10 cellular contexts compared by ENCODE assay signal in genomic region chrX:2829469-2830246, GRCh38. TPM values are rescaled to one million over a fixed set of nuclear protein-coding genes. Genes with fewer than 3 reads are reported as not detected.
DNase-seq lines count a peak whose midpoint lies in the region; ATAC-seq and TF ChIP-seq lines count a peak whose summit lies in the region.
"Had no signal": no experiment of that assay in that cellular context is flagged by ENCODE, and none has a peak within 500 bp of the region (broad histone marks: within the 10 kb centered on the region; RNA-seq: fewer than 3 reads in every experiment).

No MANE protein-coding gene starts in this region.

- DNase-seq in Caco-2 = no peak
- peak in 1 of 2 donors; percentile 55 for DNase-seq in ascending aorta (ENCODE audit: low spot score in 2 of 2)
- no peak for DNase-seq in skeletal muscle cell (ENCODE audit: low read depth)
- no peak for DNase-seq in HEK293T (ENCODE audit: extremely low spot score)
- DNase-seq in NCI-H1092 (lab: John Stamatoyannopoulos, UW) = no peak
- no peak for DNase-seq in activated CD4-positive, alpha-beta T cell treated with anti-CD3 and anti-CD28 coated beads for 4 hours
- DNase-seq: DMS79, Right ventricle myocardium superior had no signal

- no peaks in the 10 kb centered on the region for H3K27me3 Mint-ChIP-seq in Caco-2 (ENCODE audit: insufficient read depth, unreplicated experiment)

- no peak for ATAC-seq in GM19397 (IDR thresholded peaks at IDR 0.05; ENCODE audit: unreplicated experiment)

- CTCF ChIA-PET in Caco-2 (lab: Charles Lee) = no interaction called here
- CTCF ChIA-PET in HEK293T (lab: Yijun Ruan, JAX) = interaction anchor here (1.0 kb wide), 1 partner anchor 10 kb away, joined by 4 read pairs; no protein-coding TSS in a partner anchor

- TF ChIP-seq CTCF in Caco-2 (IDR thresholded peaks at IDR 0.05; ENCODE audit: insufficient read depth in 1 of 2, low read depth in 1 of 2, low read length in 1 of 2, severe bottlenecking in 1 of 2, unreplicated experiment in 1 of 2) (no peak), ascending aorta (IDR thresholded peaks at IDR 0.05) (no peak)

- H3K4me3 ChIP-seq in Caco-2 (ENCODE audit: low read depth, low read length) (peak overlapping the region; percentile 68), ascending aorta (peak overlapping the region; percentile 48 to 67), iPS-20b (ENCODE audit: low read length) (peak overlapping the region; percentile 58; the same call in 1 of the 2 replicates), skeletal muscle cell (ENCODE audit: low read depth, low read length) (peak overlapping the region; percentile 39)

- H3K4me1 Mint-ChIP-seq in Caco-2 (ENCODE audit: low read depth, unreplicated experiment) = no peaks in the 10 kb centered on the region

- intact Hi-C loops in Caco-2 (cut with micrococcal nuclease; ENCODE audit: unreplicated experiment) = no loop called here
- intact Hi-C loops in ascending aorta (cut with DNase I) = no loop called here

- no TSS peak for BruUV-seq in Caco-2 (replicated peaks; lab: Mats Ljungman, UMichigan)

- H3K4me3 Mint-ChIP-seq in Caco-2 (ENCODE audit: unreplicated experiment) = peak overlapping the region; percentile 60

- H3K9me3 ChIP-seq in Caco-2 = no peaks in the 10 kb centered on the region
- H3K9me3 ChIP-seq in ascending aorta = no peaks in the 10 kb centered on the region
- no peaks in the 10 kb centered on the region for H3K9me3 ChIP-seq in iPS-20b (ENCODE audit: insufficient read depth, low read depth, low read length)

- H3K27me3 ChIP-seq in Caco-2 (replicated peaks; ENCODE audit: control insufficient read depth, insufficient read depth, low read length) (no peaks in the 10 kb centered on the region), ascending aorta (peaks cover 9% of the 10 kb centered on the region), iPS-20b (ENCODE audit: insufficient read depth, low read length) (peaks cover 10% of the 10 kb centered on the region; the same call in 1 of the 2 replicates)

- no peak overlapping the region for H3K27ac Mint-ChIP-seq in Caco-2 (ENCODE audit: unreplicated experiment)

- no peaks in the 10 kb centered on the region; the same call in 1 of the 2 replicates for H3K36me3 ChIP-seq in Caco-2 (ENCODE audit: control insufficient read depth, insufficient read depth, low read length)
- no peaks in the 10 kb centered on the region for H3K36me3 ChIP-seq in ascending aorta
- H3K36me3 ChIP-seq in iPS-20b (ENCODE audit: insufficient read depth, low read depth, low read length) = no peaks in the 10 kb centered on the region

- POLR2A ChIA-PET in Caco-2 (lab: Charles Lee) (no interaction called here), HEK293T (lab: Yijun Ruan, JAX) (no interaction called here)

- H3K4me1 ChIP-seq in Caco-2 = 0 out of 2 replicates have a peak, but pooled peaks cover 5% of the 10 kb centered on the region
- H3K4me1 ChIP-seq in ascending aorta = peaks cover 0 to 6% of the 10 kb centered on the region in 2 donors
- no peaks in the 10 kb centered on the region for H3K4me1 ChIP-seq in iPS-20b (ENCODE audit: insufficient read depth, low read length)

- peak overlapping the region; percentile 21; the same call in 1 of the 2 replicates for H3K9ac ChIP-seq in iPS-20b (ENCODE audit: low read depth, low read length)

- no peaks in the 10 kb centered on the region for H3K9me3 Mint-ChIP-seq in Caco-2 (ENCODE audit: unreplicated experiment)

- H3K27ac ChIP-seq in ascending aorta = no peak overlapping the region
- no peak overlapping the region for H3K27ac ChIP-seq in iPS-20b (ENCODE audit: low read length)

- peaks cover 29% of the 10 kb centered on the region for H3K36me3 Mint-ChIP-seq in Caco-2 (ENCODE audit: insufficient read depth, unreplicated experiment)

TF ChIP-seq in HEK293T, 16 proteins besides CTCF, POLR2A, EP300 and RAD21:
- no peak for TF ChIP-seq FOXA1 (IDR thresholded peaks at IDR 0.05)
- no peak for TF ChIP-seq L3MBTL2 (conservative IDR thresholded peaks at IDR 0.05)
- no peak for TF ChIP-seq TARDBP (IDR thresholded peaks at IDR 0.05)
- no peak for TF ChIP-seq LEF1 (IDR thresholded peaks at IDR 0.05; ENCODE audit: borderline replicate concordance)
- no peak for TF ChIP-seq SUZ12 (IDR thresholded peaks at IDR 0.05)
TF ChIP-seq in HEK293T: peak in this region for 0.

RNA-seq across cellular contexts. Expression of gene GYG2, which starts 0.9 kb away (rescaled TPM):
- total RNA-seq in Caco-2 (2022) = 44.0 and 50.4 TPM in 2 replicates
- 0.64 TPM for total RNA-seq in ascending aorta

Comparison
In these comparisons a context has a peak if more than half of its experiments do, and no peak if none do; other contexts are left out.
1. RNA of gene GYG2, which starts 0.9 kb away (total RNA-seq): 44.0 to 50.4 TPM in Caco-2; 0.64 TPM in ascending aorta (single experiment); every median in the first group is over 10 times any median in the second.
2. Peak in every context shown above with its lines, with median percentiles within 50 percentile points of each other: H3K4me3 ChIP-seq.